ENCODE assay signal across 8 cellular contexts in genomic region chr5:99019812-99020697, GRCh38.
DNase-seq lines count a peak whose midpoint lies in the region; ATAC-seq and TF ChIP-seq lines count a peak whose summit lies in the region.

No MANE protein-coding gene starts in this region.

- H3K9me3 Mint-ChIP-seq in activated B cell treated with CpG ODN at 0.5 μM for 24 hours (no peaks in the 10 kb centered on the region), mesothelial cell of epicardium (peaks cover 12% of the 10 kb centered on the region)

- H3K36me3 Mint-ChIP-seq in activated B cell treated with CpG ODN at 0.5 μM for 24 hours (ENCODE audit: low read depth): no peaks in the 10 kb centered on the region
- H3K36me3 Mint-ChIP-seq in mesothelial cell of epicardium: peaks cover 2% of the 10 kb centered on the region

- H3K4me1 Mint-ChIP-seq in activated B cell treated with CpG ODN at 0.5 μM for 24 hours: peaks cover 15% of the 10 kb centered on the region
- H3K4me1 Mint-ChIP-seq in mesothelial cell of epicardium: peaks cover 8% of the 10 kb centered on the region

- DNase-seq in activated B cell treated with CpG ODN at 0.5 μM for 24 hours (no peak), mesothelial cell of epicardium (ENCODE audit: low spot score in 2 of 2, unreplicated experiment in 2 of 2) (no peak), NCI-H1694 treated with DMSO at 0.1 percent for 48 hours (lab: John Stamatoyannopoulos, UW) (no peak), anterior cingulate cortex (lab: John Stamatoyannopoulos, UW) (no peak), NCI-H1436 (lab: John Stamatoyannopoulos, UW) (no peak), NCI-H526 treated with DMSO at 0.1 percent for 48 hours (lab: John Stamatoyannopoulos, UW) (no peak)

- POLR2A ChIA-PET in activated B cell treated with CpG ODN at 0.5 μM for 24 hours (lab: Charles Lee): interaction anchor here (1.0 to 1.1 kb wide), 3 partner anchors 9 to 91 kb away, joined by 3 read pairs; partner anchors contain the start of gene CHD1

- H3K4me3 Mint-ChIP-seq in activated B cell treated with CpG ODN at 0.5 μM for 24 hours (no peak overlapping the region), mesothelial cell of epicardium (no peak overlapping the region)

- H3K27me3 Mint-ChIP-seq in activated B cell treated with CpG ODN at 0.5 μM for 24 hours (no peaks in the 10 kb centered on the region), mesothelial cell of epicardium (ENCODE audit: low read depth) (no peaks in the 10 kb centered on the region)

- TF ChIP-seq CTCF in activated B cell treated with CpG ODN at 0.5 μM for 24 hours (IDR thresholded peaks at IDR 0.05): no peak
- TF ChIP-seq CTCF in mesothelial cell of epicardium (IDR thresholded peaks at IDR 0.05; ENCODE audit: unreplicated experiment): no peak

- peak; percentile 77 for ATAC-seq in GM18907 (IDR thresholded peaks at IDR 0.05; ENCODE audit: unreplicated experiment)
- ATAC-seq in HG03565 (IDR thresholded peaks at IDR 0.05; ENCODE audit: unreplicated experiment): peak; percentile 67
- peak; percentile 25 for ATAC-seq in activated B cell treated with CpG ODN at 0.5 μM for 24 hours (ENCODE audit: low read depth)

- CTCF ChIA-PET in activated B cell treated with CpG ODN at 0.5 μM for 24 hours (lab: Charles Lee): no interaction called here

- H3K27ac Mint-ChIP-seq in activated B cell treated with CpG ODN at 0.5 μM for 24 hours (no peak overlapping the region), mesothelial cell of epicardium (peak overlapping the region; percentile 2)

- intact Hi-C loops in activated B cell treated with CpG ODN at 0.5 μM for 24 hours (cut with micrococcal nuclease): no loop called here

Comparison
In these comparisons a context has a peak if more than half of its experiments do, and no peak if none do; other contexts are left out.
1. ATAC-seq: peak in every context shown above with its lines; median percentile 77 in GM18907; 67 in HG03565; 25 in activated B cell treated with CpG ODN at 0.5 μM for 24 hours.